26 cellular contexts compared by ENCODE assay signal in the genomic region with DNA sequence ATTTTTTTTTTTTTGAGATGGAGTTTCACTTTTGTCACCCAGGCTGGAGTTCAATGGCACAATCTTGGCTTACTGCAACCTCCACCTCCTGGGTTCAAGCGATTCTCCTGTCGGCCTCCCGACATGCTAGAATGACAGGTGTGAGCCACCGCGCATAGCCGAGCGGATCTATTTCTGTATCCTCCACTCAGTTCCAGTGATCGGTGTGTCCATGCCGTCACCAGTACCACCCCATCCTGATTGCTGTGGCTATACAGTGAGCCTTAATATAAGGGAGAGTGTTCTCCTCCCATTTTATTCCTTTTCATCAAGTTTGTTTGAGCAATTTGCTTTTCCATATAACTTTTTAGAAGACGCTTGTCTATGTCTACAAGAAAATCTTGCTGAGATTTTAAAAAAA. TPM values are rescaled to one million over a fixed set of nuclear protein-coding genes. Genes with fewer than 3 reads are reported as not detected.
"Had no signal": no experiment of that assay in that cellular context is flagged by ENCODE, and none has a peak within 500 bp of the region (broad histone marks: within the 10 kb centered on the region; RNA-seq: fewer than 3 reads in every experiment).

No MANE protein-coding gene starts in this region.

- H3K27ac Mint-ChIP-seq: effector memory CD8-positive, alpha-beta T cell; natural killer cell treated with Interleukin-12 subunit alpha and Interleukin-12 subunit beta and Interleukin-15 and Interleukin-18, amount 100 ng/mL, for 72 hours; neural progenitor cell; stimulated activated naive CD8-positive, alpha-beta T cell treated with anti-CD3 and anti-CD28 coated beads, Interleukin-15, amount 100 ng/mL, for 72 hours had no signal

- H3K27me3 ChIP-seq: suprapubic skin, transverse colon, upper lobe of right lung, uterus had no signal

- H3K4me2 ChIP-seq: neural progenitor cell had no signal

- ATAC-seq: effector memory CD8-positive, alpha-beta T cell; lower lobe of right lung; natural killer cell treated with Interleukin-12 subunit alpha and Interleukin-12 subunit beta and Interleukin-15 and Interleukin-18, amount 100 ng/mL, for 72 hours; stimulated activated naive CD8-positive, alpha-beta T cell treated with anti-CD3 and anti-CD28 coated beads, Interleukin-15, amount 100 ng/mL, for 72 hours; upper lobe of right lung had no signal

- H3K36me3 Mint-ChIP-seq: naive B cell; natural killer cell treated with Interleukin-12 subunit alpha and Interleukin-12 subunit beta and Interleukin-15 and Interleukin-18, amount 100 ng/mL, for 72 hours; neural progenitor cell had no signal

- H3K4me3 Mint-ChIP-seq: effector memory CD8-positive, alpha-beta T cell; naive B cell; natural killer cell treated with Interleukin-12 subunit alpha and Interleukin-12 subunit beta and Interleukin-15 and Interleukin-18, amount 100 ng/mL, for 72 hours; neural progenitor cell; stimulated activated naive CD8-positive, alpha-beta T cell treated with anti-CD3 and anti-CD28 coated beads, Interleukin-15, amount 100 ng/mL, for 72 hours had no signal

- H3K27me3 Mint-ChIP-seq: naive B cell; stimulated activated naive CD8-positive, alpha-beta T cell treated with anti-CD3 and anti-CD28 coated beads, Interleukin-15, amount 100 ng/mL, for 72 hours had no signal

- H3K4me1 ChIP-seq: lower lobe of right lung, parathyroid adenoma, prostate gland, suprapubic skin, transverse colon, upper lobe of right lung, uterus had no signal

- H3K9me3 ChIP-seq: lower lobe of right lung, prostate gland, suprapubic skin, transverse colon, upper lobe of right lung, uterus had no signal

- H3K27ac ChIP-seq: lower lobe of right lung, neural progenitor cell, parathyroid adenoma, prostate gland, skin epidermis, suprapubic skin, transverse colon, upper lobe of right lung, uterus had no signal

- H3K36me3 ChIP-seq: lower lobe of right lung, neural progenitor cell, prostate gland, suprapubic skin, transverse colon, upper lobe of right lung, uterus had no signal

- H3K4me3 ChIP-seq: lower lobe of right lung, neural progenitor cell, prostate gland, skin epidermis, suprapubic skin, transverse colon, upper lobe of right lung, uterus had no signal

- DNase-seq: cerebellar nuclear complex; cortex of kidney; effector memory CD8-positive, alpha-beta T cell; erythroblast; head of caudate nucleus; hippocampal formation; lower lobe of right lung; naive B cell; stimulated activated CD4-positive, alpha-beta T cell treated with anti-CD3 and anti-CD28 coated beads, Interleukin-15, amount 100 ng/mL, for 24 hours; stimulated activated CD4-positive, alpha-beta T cell treated with anti-CD3 and anti-CD28 coated beads, Interleukin-2, amount 100 ng/mL, for 48 hours; stimulated activated naive CD4-positive, alpha-beta T cell; stimulated activated naive CD8-positive, alpha-beta T cell treated with anti-CD3 and anti-CD28 coated beads, Interleukin-15, amount 100 ng/mL, for 72 hours; transverse colon; upper lobe of right lung; uterus had no signal

- H2AFZ ChIP-seq: neural progenitor cell, parathyroid adenoma had no signal

- H3K79me2 ChIP-seq: parathyroid adenoma had no signal

- H3K9ac ChIP-seq: neural progenitor cell, parathyroid adenoma had no signal

- H3K9me3 Mint-ChIP-seq: effector memory CD8-positive, alpha-beta T cell; neural progenitor cell had no signal

RNA-seq across cellular contexts. Expression of gene RFX8, which starts 35.2 kb away (rescaled TPM):
- total RNA-seq: left cardiac atrium, left ventricle myocardium superior, lower lobe of right lung, transverse colon, upper lobe of right lung had no signal

RNA-seq across cellular contexts. Expression of gene CREG2, which starts 52.4 kb away (rescaled TPM):
- total RNA-seq: fibroblast of villous mesenchyme; left cardiac atrium; left ventricle myocardium superior; lower lobe of right lung; mesenteric fat pad; mononuclear cell; natural killer cell treated with Interleukin-12 subunit alpha and Interleukin-12 subunit beta and Interleukin-15 and Interleukin-18, amount 100 ng/mL, for 72 hours; prostate gland; upper lobe of right lung had no signal
